8 cellular contexts compared by ENCODE assay signal in the genomic region with DNA sequence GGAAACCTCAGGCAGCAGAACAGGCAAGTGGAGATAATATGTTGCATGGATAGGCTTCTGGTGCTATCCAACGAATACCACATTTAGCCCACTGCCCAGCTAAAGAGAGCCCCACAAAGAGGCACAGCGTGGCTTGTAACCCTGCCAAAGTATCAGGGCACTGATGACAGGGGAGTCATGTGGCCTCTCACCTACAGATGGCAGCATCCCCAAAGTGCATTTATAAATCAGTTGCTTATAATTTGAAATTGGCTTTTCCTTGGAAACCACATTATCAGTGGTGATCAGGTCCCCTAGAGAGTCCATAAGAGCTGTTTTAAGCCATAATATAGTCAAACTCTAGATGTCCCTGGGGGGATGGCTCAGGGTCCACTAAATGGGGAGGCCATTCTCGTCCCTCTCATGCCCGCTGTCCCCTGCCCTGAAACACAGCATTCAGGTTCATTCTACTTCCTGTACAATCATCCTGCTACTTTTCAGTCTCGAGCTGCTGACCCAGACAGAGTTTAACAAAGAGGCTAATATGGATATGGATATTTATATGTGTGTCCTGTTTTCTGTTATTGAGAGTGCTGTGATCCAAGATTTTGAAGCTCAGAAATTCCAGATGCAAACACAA. TPM values are rescaled to one million over a fixed set of nuclear protein-coding genes. Genes with fewer than 3 reads are reported as not detected.
DNase-seq lines count a peak whose midpoint lies in the region; ATAC-seq and TF ChIP-seq lines count a peak whose summit lies in the region.

No MANE protein-coding gene starts in this region.

- ATAC-seq in GM19351 (IDR thresholded peaks at IDR 0.05; ENCODE audit: unreplicated experiment) (peak; percentile 82), Panc1 (no peak), HG02798 (IDR thresholded peaks at IDR 0.05; ENCODE audit: poor library complexity, unreplicated experiment) (no peak)

- in situ Hi-C loops in Panc1 (cut with HindIII; ENCODE audit: low pct_unique_long_range_greater_than_20kb, low sequenced_read_pairs), result no loop called here

- no peaks in the 10 kb centered on the region for H3K9me3 ChIP-seq in A673 (ENCODE audit: low read depth, low read length, poor library complexity, severe bottlenecking)
- H3K9me3 ChIP-seq in Panc1 (ENCODE audit: control insufficient read depth, insufficient read depth, low read depth, low read length), result no peaks in the 10 kb centered on the region

- peak overlapping the region; percentile 25 for H3K4me3 Mint-ChIP-seq in glutamatergic neuron (ENCODE audit: unreplicated experiment)

- peak overlapping the region; percentile 55 for H3K27ac Mint-ChIP-seq in glutamatergic neuron (ENCODE audit: unreplicated experiment)

- BruUV-seq in A673 (replicated peaks; lab: Mats Ljungman, UMichigan) (no TSS peak), Panc1 (replicated peaks; lab: Mats Ljungman, UMichigan) (no TSS peak)

- H3K4me3 ChIP-seq in A673 (ENCODE audit: low read depth, low read length, poor library complexity, severe bottlenecking), result no peak overlapping the region
- H3K4me3 ChIP-seq in Panc1 (ENCODE audit: low read depth in 2 of 2, low read length in 2 of 2), result no peak overlapping the region

- DNase-seq in A673 (ENCODE audit: low spot score) (peak; percentile 37), Panc1 (ENCODE audit: low read depth, low spot score) (no peak), glutamatergic neuron (peak; percentile 21), NCI-H524 treated with DMSO at 0.1 percent for 48 hours (lab: John Stamatoyannopoulos, UW) (no peak), NCI-H2029 treated with DMSO at 0.1 percent for 48 hours (lab: John Stamatoyannopoulos, UW) (no peak)
- DNase-seq in stimulated activated CD4-positive, alpha-beta T cell treated with anti-CD3 and anti-CD28 coated beads, Interleukin-1b, Interleukin-23, amount 100 ng/mL, for 48 hours, result no peak

- H3K27ac ChIP-seq in A673 (ENCODE audit: low read depth, low read length, poor library complexity, severe bottlenecking) (no peak overlapping the region), Panc1 (ENCODE audit: low read length) (no peak overlapping the region)

- H3K36me3 ChIP-seq in A673 (ENCODE audit: insufficient read depth, low read length, poor library complexity, severe bottlenecking) (no peaks in the 10 kb centered on the region), Panc1 (ENCODE audit: control insufficient read depth, insufficient read depth, low read length) (no peaks in the 10 kb centered on the region)

- H3K4me1 ChIP-seq in A673 (ENCODE audit: insufficient read depth, low read length, poor library complexity, severe bottlenecking), result no peaks in the 10 kb centered on the region
- H3K4me1 ChIP-seq in Panc1 (ENCODE audit: control insufficient read depth, insufficient read depth, low read length), result no peaks in the 10 kb centered on the region

- H3K9me3 Mint-ChIP-seq in glutamatergic neuron (ENCODE audit: unreplicated experiment), result peaks cover 1% of the 10 kb centered on the region

- CTCF ChIA-PET in A673 (lab: Charles Lee), result no interaction called here
- CTCF ChIA-PET in Panc1 (lab: Charles Lee), result interaction anchor here (0.8 kb wide), 1 partner anchor 91 kb away, joined by 4 read pairs; no protein-coding TSS in a partner anchor

- H3K36me3 Mint-ChIP-seq in glutamatergic neuron (ENCODE audit: unreplicated experiment), result no peaks in the 10 kb centered on the region

- intact Hi-C loops in A673 (cut with micrococcal nuclease; ENCODE audit: unreplicated experiment) (no loop called here), Panc1 (cut with micrococcal nuclease; ENCODE audit: unreplicated experiment) (loop anchor here (10.0 kb wide), 1 partner anchor 113 kb away; no protein-coding TSS in a partner anchor)

- TF ChIP-seq CTCF in A673 (conservative IDR thresholded peaks at IDR 0.05; ENCODE audit: low read depth, low read length) (peak; percentile 47), Panc1 (IDR thresholded peaks at IDR 0.05) (peak; percentile 61), glutamatergic neuron (IDR thresholded peaks at IDR 0.05; ENCODE audit: partially characterized antibody, unreplicated experiment) (peak; percentile 34)

- H3K27me3 Mint-ChIP-seq in glutamatergic neuron (ENCODE audit: unreplicated experiment), result no peaks in the 10 kb centered on the region

- POLR2A ChIA-PET in A673 (lab: Charles Lee; ENCODE audit: low non-redundant PET), result no interaction called here
- POLR2A ChIA-PET in Panc1 (lab: Charles Lee), result no interaction called here

- peaks cover 22% of the 10 kb centered on the region for H3K27me3 ChIP-seq in A673 (replicated peaks; ENCODE audit: insufficient read depth, low read depth, low read length, poor library complexity)
- H3K27me3 ChIP-seq in Panc1 (ENCODE audit: control insufficient read depth, insufficient read depth, low read length), result no peaks in the 10 kb centered on the region

- peaks cover 23% of the 10 kb centered on the region for H3K4me1 Mint-ChIP-seq in glutamatergic neuron (ENCODE audit: low read depth, unreplicated experiment)

RNA-seq across cellular contexts. Expression of a gene that starts 28.6 kb away (rescaled TPM):
- 0.96 and 1.1 TPM in 2 replicates for total RNA-seq in A673 (2021)
- total RNA-seq in Panc1 (2021; ENCODE audit: unreplicated experiment), result 0.23 TPM
- not detected for polyA plus RNA-seq in Panc1 (2012; ENCODE audit: insufficient read length)
- total RNA-seq in glutamatergic neuron (ENCODE audit: unreplicated experiment), result 9.2 TPM

Comparison
In these comparisons a context has a peak if more than half of its experiments do, and no peak if none do; other contexts are left out.
1. DNase-seq: peak in A673 (single experiment) and glutamatergic neuron (single experiment); none in Panc1 (single experiment), NCI-H524 treated with DMSO at 0.1 percent for 48 hours (single experiment), stimulated activated CD4-positive, alpha-beta T cell treated with anti-CD3 and anti-CD28 coated beads, Interleukin-1b, Interleukin-23, amount 100 ng/mL, for 48 hours (single experiment) and NCI-H2029 treated with DMSO at 0.1 percent for 48 hours (single experiment).
2. Peak in every context shown above with its lines, with median percentiles within 50 percentile points of each other: CTCF ChIP-seq.